ENCODE assay signal across 28 cellular contexts in genomic region chr12:90951418-90952110, GRCh38. TPM values are rescaled to one million over a fixed set of nuclear protein-coding genes. Genes with fewer than 3 reads are reported as not detected.
"Had no signal": no experiment of that assay in that cellular context is flagged by ENCODE, and none has a peak within 500 bp of the region (broad histone marks: within the 10 kb centered on the region; RNA-seq: fewer than 3 reads in every experiment).

No MANE protein-coding gene starts in this region.

- H3K4me3 ChIP-seq: esophagus squamous epithelium, lung, pancreas, right lobe of liver, testis, tibial artery had no signal

- H3K27me3 ChIP-seq: esophagus squamous epithelium, pancreas, right lobe of liver, testis, tibial artery had no signal

- H3K27ac ChIP-seq: esophagus squamous epithelium, pancreas, right lobe of liver, testis, tibial artery had no signal

- H3K9me3 ChIP-seq: esophagus squamous epithelium, pancreas, right lobe of liver, testis, tibial artery had no signal

- ATAC-seq: effector memory CD8-positive, alpha-beta T cell; left ventricle myocardium superior; natural killer cell; pancreas; right lobe of liver; stimulated activated memory B cell treated with anti-CD40 and anti-IgM and Interleukin-4, amounts not matched to agents 10 μg/mL and 1 μg/mL and 100 μg/mL, for 72 hours; stimulated activated naive CD8-positive, alpha-beta T cell treated with anti-CD3 and anti-CD28 coated beads, Interleukin-15, Interleukin-2, amounts not matched to agents 100 U/mL and 50 U/mL, for 24 hours had no signal

- H3K36me3 ChIP-seq: esophagus squamous epithelium, pancreas, right lobe of liver, tibial artery had no signal

- DNase-seq: cerebellar nuclear complex; cortex of kidney; effector memory CD8-positive, alpha-beta T cell; erythroblast; esophagus squamous epithelium; head of caudate nucleus; left ventricle myocardium superior; natural killer cell; occipital lobe; pancreas; right lobe of liver; stimulated activated CD4-positive, alpha-beta T cell treated with anti-CD3 and anti-CD28 coated beads, Interleukin-4, amount 100 ng/mL, for 4 hours; stimulated activated naive CD8-positive, alpha-beta T cell treated with anti-CD3 and anti-CD28 coated beads, Interleukin-15, Interleukin-2, amounts not matched to agents 100 U/mL and 50 U/mL, for 24 hours; substantia nigra; testis; tibial artery had no signal

- H3K4me1 ChIP-seq: esophagus squamous epithelium, pancreas, right lobe of liver, testis, tibial artery had no signal

- FAIRE-seq: frontal cortex, pancreas had no signal

RNA-seq across cellular contexts. Expression of gene CCER1, which starts 3.4 kb away (rescaled TPM):
- total RNA-seq: dermis microvascular lymphatic vessel endothelial cell, esophagus squamous epithelium, fibroblast of villous mesenchyme, frontal cortex, glomerular endothelial cell, kidney epithelial cell, left ventricle myocardium superior, lung, mononuclear cell, natural killer cell, occipital lobe, pancreas, posterior vena cava, pulmonary artery endothelial cell, right lobe of liver, urinary bladder had no signal
- polyA plus RNA-seq: lung, neural cell, pancreas, urinary bladder had no signal

RNA-seq across cellular contexts. Expression of gene EPYC, which starts 53.2 kb away (rescaled TPM):
- total RNA-seq: dermis microvascular lymphatic vessel endothelial cell, esophagus squamous epithelium, fibroblast of villous mesenchyme, frontal cortex, glomerular endothelial cell, kidney epithelial cell, left ventricle myocardium superior, mononuclear cell, natural killer cell, occipital lobe, posterior vena cava, pulmonary artery endothelial cell, right lobe of liver, testis had no signal
- polyA plus RNA-seq: neural cell, pancreas, urinary bladder had no signal
